In genomic region chr2:16055848-16056580, GRCh38 we compare ENCODE assay signal across 14 cellular contexts.
A peak's percentile ranks its signal among the peaks of the same experiment; 100 is the strongest.
DNase-seq lines count a peak whose midpoint lies in the region; ATAC-seq and TF ChIP-seq lines count a peak whose summit lies in the region.
"Had no signal": no experiment of that assay in that cellular context is flagged by ENCODE, and none has a peak within 500 bp of the region (broad histone marks: within the 10 kb centered on the region; RNA-seq: fewer than 3 reads in every experiment).

No MANE protein-coding gene starts in this region.

- no peaks in the 10 kb centered on the region for H3K79me2 ChIP-seq in KMS-11 (ENCODE audit: insufficient read depth, low read depth)

- H3K9ac ChIP-seq in KMS-11 (peak overlapping the region; percentile 41; the same call in 1 of the 2 replicates), skeletal muscle tissue (ENCODE audit: low read depth in 1 of 3, low read length in 3 of 3) (peak overlapping the region in 2 of 3 donors; percentile 16 to 27)

- no peak overlapping the region for H3K4me3 Mint-ChIP-seq in activated T-helper 1 cell treated with anti-CD3 and anti-CD28 coated beads, Interleukin-12 subunit alpha, Interleukin-12 subunit beta, Interleukin-2, Interleukin-4 antibody, amounts not matched to agents 30 ng/mL and 10 ng/mL and 1 ng/mL, durations not matched to agents 14 hours and 24 hours and 36 hours
- H3K4me3 Mint-ChIP-seq: activated naive CD4-positive, alpha-beta T cell treated with anti-CD3 and anti-CD28 coated beads, Interleukin-2, amount 50 U/mL, for 24 hours; T-helper 1 cell treated with Interleukin-12 subunit alpha and Interleukin-12 subunit beta and Interleukin-4 antibody, amounts not matched to agents 30 μg/mL and 1 μg/mL, for 36 hours had no signal

- H3K4me1 ChIP-seq in KMS-11 (ENCODE audit: low read depth, poor library complexity, severe bottlenecking) = peaks cover 74% of the 10 kb centered on the region
- H3K4me1 ChIP-seq in skeletal muscle tissue (ENCODE audit: control insufficient read depth in 3 of 3, insufficient read depth in 3 of 3, low read length in 3 of 3) = peaks cover 5 to 8% (median 6%) of the 10 kb centered on the region in 3 donors
- peaks cover 0 to 11% (median 9%) of the 10 kb centered on the region in 4 donors for H3K4me1 ChIP-seq in sigmoid colon
- H3K4me1 ChIP-seq in gastroesophageal sphincter = peaks cover 0 to 13% (median 0%) of the 10 kb centered on the region in 3 donors
- H3K4me1 ChIP-seq: upper lobe of right lung had no signal

- H2AFZ ChIP-seq in KMS-11 (ENCODE audit: low read depth) = peak overlapping the region; percentile 17; the same call in 1 of the 2 replicates

- intact Hi-C loops in sigmoid colon (cut with DNase I) = no loop called here
- intact Hi-C loops in activated T-helper 1 cell treated with anti-CD3 and anti-CD28 coated beads, Interleukin-12 subunit alpha, Interleukin-12 subunit beta, Interleukin-2, Interleukin-4 antibody, amounts not matched to agents 30 ng/mL and 10 ng/mL and 1 ng/mL, durations not matched to agents 14 hours and 24 hours and 36 hours (cut with micrococcal nuclease) = no loop called here

- H4K20me1 ChIP-seq in KMS-11 (ENCODE audit: insufficient read depth) = no peaks in the 10 kb centered on the region

- ATAC-seq in GM19324 (IDR thresholded peaks at IDR 0.05; ENCODE audit: low FRiP score, unreplicated experiment) = peak; percentile 90
- ATAC-seq in HG02763 (IDR thresholded peaks at IDR 0.05; ENCODE audit: unreplicated experiment) = peak; percentile 85
- no peak for ATAC-seq in gastroesophageal sphincter
- ATAC-seq: upper lobe of right lung had no signal

- TF ChIP-seq POLR2A in sigmoid colon (IDR thresholded peaks at IDR 0.05) (no peak), gastroesophageal sphincter (IDR thresholded peaks at IDR 0.05) (no peak)

- H3K4me2 ChIP-seq in KMS-11 = peak overlapping the region; percentile 89

- H3K27me3 Mint-ChIP-seq in activated T-helper 1 cell treated with anti-CD3 and anti-CD28 coated beads, Interleukin-12 subunit alpha, Interleukin-12 subunit beta, Interleukin-2, Interleukin-4 antibody, amounts not matched to agents 30 ng/mL and 10 ng/mL and 1 ng/mL, durations not matched to agents 14 hours and 24 hours and 36 hours (ENCODE audit: insufficient read depth) = no peaks in the 10 kb centered on the region

- H3K36me3 ChIP-seq in KMS-11 (ENCODE audit: insufficient read depth) = no peaks in the 10 kb centered on the region
- H3K36me3 ChIP-seq in skeletal muscle tissue (ENCODE audit: control insufficient read depth in 3 of 3, insufficient read depth in 3 of 3, low read length in 3 of 3) = no peaks in the 10 kb centered on the region
- no peaks in the 10 kb centered on the region for H3K36me3 ChIP-seq in sigmoid colon
- no peaks in the 10 kb centered on the region for H3K36me3 ChIP-seq in gastroesophageal sphincter
- H3K36me3 ChIP-seq: upper lobe of right lung had no signal

- H3K27ac ChIP-seq in KMS-11 = peak overlapping the region; percentile 97
- no peak overlapping the region for H3K27ac ChIP-seq in skeletal muscle tissue (ENCODE audit: low read depth, low read length)
- no peak overlapping the region for H3K27ac ChIP-seq in sigmoid colon
- H3K27ac ChIP-seq in gastroesophageal sphincter = no peak overlapping the region
- H3K27ac ChIP-seq: upper lobe of right lung had no signal

- H3K9me3 Mint-ChIP-seq in activated T-helper 1 cell treated with anti-CD3 and anti-CD28 coated beads, Interleukin-12 subunit alpha, Interleukin-12 subunit beta, Interleukin-2, Interleukin-4 antibody, amounts not matched to agents 30 ng/mL and 10 ng/mL and 1 ng/mL, durations not matched to agents 14 hours and 24 hours and 36 hours = no peaks in the 10 kb centered on the region
- H3K9me3 Mint-ChIP-seq: activated naive CD4-positive, alpha-beta T cell treated with anti-CD3 and anti-CD28 coated beads, Interleukin-2, amount 50 U/mL, for 24 hours had no signal

- H3K9me3 ChIP-seq in skeletal muscle tissue (ENCODE audit: control insufficient read depth in 3 of 3, low read length in 3 of 3) = no peaks in the 10 kb centered on the region
- H3K9me3 ChIP-seq in sigmoid colon = no peaks in the 10 kb centered on the region
- H3K9me3 ChIP-seq in gastroesophageal sphincter = no peaks in the 10 kb centered on the region
- H3K9me3 ChIP-seq: upper lobe of right lung had no signal

- 43 to 44% methylated on average over 7 of the region's 7 CpGs for WGBS in sigmoid colon, 2 donors
- WGBS in gastroesophageal sphincter (ENCODE audit: low coverage in 1 of 2), 2 donors = 40 to 67% methylated on average over 1 to 3 of the region's 7 CpGs

- no peaks in the 10 kb centered on the region for H3K36me3 Mint-ChIP-seq in activated T-helper 1 cell treated with anti-CD3 and anti-CD28 coated beads, Interleukin-12 subunit alpha, Interleukin-12 subunit beta, Interleukin-2, Interleukin-4 antibody, amounts not matched to agents 30 ng/mL and 10 ng/mL and 1 ng/mL, durations not matched to agents 14 hours and 24 hours and 36 hours (ENCODE audit: low read depth)
- H3K36me3 Mint-ChIP-seq: activated naive CD4-positive, alpha-beta T cell treated with anti-CD3 and anti-CD28 coated beads, Interleukin-2, amount 50 U/mL, for 24 hours had no signal

- no peaks in the 10 kb centered on the region for H3K4me1 Mint-ChIP-seq in activated T-helper 1 cell treated with anti-CD3 and anti-CD28 coated beads, Interleukin-12 subunit alpha, Interleukin-12 subunit beta, Interleukin-2, Interleukin-4 antibody, amounts not matched to agents 30 ng/mL and 10 ng/mL and 1 ng/mL, durations not matched to agents 14 hours and 24 hours and 36 hours (ENCODE audit: low read depth)

- H3K4me3 ChIP-seq in KMS-11 (IDR thresholded peaks at IDR 0.05; ENCODE audit: insufficient read depth, low read depth, low read length) (peak overlapping the region; percentile 5), skeletal muscle tissue (ENCODE audit: low read length in 3 of 3) (peak overlapping the region in 1 of 3 donors; percentile 13), sigmoid colon (no peak overlapping the region), gastroesophageal sphincter (no peak overlapping the region)
- H3K4me3 ChIP-seq: lung, upper lobe of right lung had no signal

- TF ChIP-seq EP300 in sigmoid colon (IDR thresholded peaks at IDR 0.05) (no peak), gastroesophageal sphincter (IDR thresholded peaks at IDR 0.05) (no peak)

- DNase-seq in stimulated activated CD4-positive, alpha-beta T cell treated with anti-CD3 and anti-CD28 coated beads, Interleukin-2, amount 100 ng/mL, for 24 hours = no peak
- DNase-seq in sigmoid colon = no peak
- DNase-seq in activated T-helper 1 cell treated with anti-CD3 and anti-CD28 coated beads, Interleukin-12 subunit alpha, Interleukin-12 subunit beta, Interleukin-2, Interleukin-4 antibody, amounts not matched to agents 30 ng/mL and 10 ng/mL and 1 ng/mL, durations not matched to agents 14 hours and 24 hours and 36 hours (ENCODE audit: low spot score) = no peak
- DNase-seq: NCI-H1436 treated with DMSO at 0.1 percent for 48 hours; stimulated activated CD4-positive, alpha-beta T cell treated with anti-CD3 and anti-CD28 coated beads, Interleukin-15, amount 100 ng/mL, for 24 hours; upper lobe of right lung had no signal

- H3K27ac Mint-ChIP-seq in activated T-helper 1 cell treated with anti-CD3 and anti-CD28 coated beads, Interleukin-12 subunit alpha, Interleukin-12 subunit beta, Interleukin-2, Interleukin-4 antibody, amounts not matched to agents 30 ng/mL and 10 ng/mL and 1 ng/mL, durations not matched to agents 14 hours and 24 hours and 36 hours = no peak overlapping the region
- H3K27ac Mint-ChIP-seq: activated naive CD4-positive, alpha-beta T cell treated with anti-CD3 and anti-CD28 coated beads, Interleukin-2, amount 50 U/mL, for 24 hours; T-helper 1 cell treated with Interleukin-12 subunit alpha and Interleukin-12 subunit beta and Interleukin-4 antibody, amounts not matched to agents 30 μg/mL and 1 μg/mL, for 36 hours had no signal

- H3K27me3 ChIP-seq in KMS-11 (ENCODE audit: insufficient read depth, low read depth) (no peaks in the 10 kb centered on the region), skeletal muscle tissue (ENCODE audit: control insufficient read depth in 3 of 3, insufficient read depth in 3 of 3, low read length in 3 of 3) (no peaks in the 10 kb centered on the region), sigmoid colon (no peaks in the 10 kb centered on the region), gastroesophageal sphincter (no peaks in the 10 kb centered on the region)

- TF ChIP-seq CTCF in KMS-11 (conservative IDR thresholded peaks at IDR 0.05; ENCODE audit: low read depth, low read length) = no peak
- no peak for TF ChIP-seq CTCF in sigmoid colon (IDR thresholded peaks at IDR 0.05)
- no peak for TF ChIP-seq CTCF in gastroesophageal sphincter (IDR thresholded peaks at IDR 0.05)
